ENCODE assay signal across 8 cellular contexts in the genomic region with DNA sequence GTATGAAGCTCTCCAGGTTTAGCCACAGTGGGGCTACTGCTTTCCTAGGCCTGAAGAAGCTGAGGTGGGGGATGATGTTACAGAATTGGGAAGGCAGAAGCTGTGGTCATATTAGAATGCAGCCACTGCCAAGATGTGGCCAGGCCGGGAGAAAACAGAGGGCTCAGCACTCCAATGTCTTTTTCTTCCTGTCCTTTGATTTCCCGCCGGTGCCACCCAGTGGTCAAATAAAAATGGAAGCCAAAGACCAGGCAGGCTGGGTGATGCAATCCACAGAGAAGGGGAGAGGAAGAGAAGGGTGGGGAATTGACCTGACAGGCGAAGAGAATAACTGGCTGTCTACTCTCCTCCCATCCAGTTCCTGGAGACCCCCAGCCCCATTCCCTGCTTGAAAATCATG.
DNase-seq lines count a peak whose midpoint lies in the region; ATAC-seq and TF ChIP-seq lines count a peak whose summit lies in the region.

No MANE protein-coding gene starts in this region.

- CTCF ChIA-PET in GM10248 (lab: Yijun Ruan, JAX) = interaction anchor here (1.1 to 1.8 kb wide), 3 partner anchors 10 to 46 kb away, joined by 3 to 7 read pairs (median 3); no protein-coding TSS in a partner anchor

- ATAC-seq in sciatic nerve (peak; percentile 15), HG02588 (IDR thresholded peaks at IDR 0.05; ENCODE audit: unreplicated experiment) (no peak)
- ATAC-seq in activated T-cell treated with anti-CD3 and anti-CD28 coated beads, Interleukin-2, amount 50 U/mL, for 4 hours = no peak

- TF ChIP-seq CTCF in 22Rv1 (IDR thresholded peaks at IDR 0.05) (peak; percentile 77), GM12864 (IDR thresholded peaks at IDR 0.05; ENCODE audit: low read depth, low read length, missing control alignments) (peak; percentile 21), endodermal cell (conservative IDR thresholded peaks at IDR 0.05) (peak; percentile 69), GM10248 (IDR thresholded peaks at IDR 0.05; ENCODE audit: control extremely low read depth, extremely low read depth, low read depth, missing control alignments) (no peak)

- no peak overlapping the region for H3K9ac ChIP-seq in endodermal cell (ENCODE audit: extremely low read depth, low read length, poor library complexity, severe bottlenecking)

- H3K9me3 Mint-ChIP-seq in endodermal cell = no peaks in the 10 kb centered on the region
- H3K9me3 Mint-ChIP-seq in activated T-cell treated with anti-CD3 and anti-CD28 coated beads, Interleukin-2, amount 50 U/mL, for 4 hours = no peaks in the 10 kb centered on the region

- WGBS in endodermal cell (ENCODE audit: insufficient coverage in 1 of 2, insufficient read length in 1 of 2), 2 experiments = 26 to 63% methylated on average over 1 to 4 of the region's 4 CpGs

- H3K4me3 ChIP-seq in GM12864 (ENCODE audit: low read depth, low read length) = no peak overlapping the region
- H3K4me3 ChIP-seq in endodermal cell (ENCODE audit: low read length) = no peak overlapping the region

- H3K27ac ChIP-seq in 22Rv1 (no peak overlapping the region), endodermal cell (ENCODE audit: low read depth, low read length) (no peak overlapping the region)

- no peak overlapping the region for H3K4me3 Mint-ChIP-seq in endodermal cell
- no peak overlapping the region for H3K4me3 Mint-ChIP-seq in activated T-cell treated with anti-CD3 and anti-CD28 coated beads, Interleukin-2, amount 50 U/mL, for 4 hours

- H3K36me3 Mint-ChIP-seq in endodermal cell (ENCODE audit: low read depth) = no peaks in the 10 kb centered on the region
- no peaks in the 10 kb centered on the region for H3K36me3 Mint-ChIP-seq in activated T-cell treated with anti-CD3 and anti-CD28 coated beads, Interleukin-2, amount 50 U/mL, for 4 hours (ENCODE audit: insufficient read depth)

- POLR2A ChIA-PET in GM10248 (lab: Yijun Ruan, JAX) = no interaction called here

- H3K27ac Mint-ChIP-seq in endodermal cell = peak overlapping the region; percentile 81

- H3K4me1 ChIP-seq in endodermal cell (ENCODE audit: control insufficient read depth, insufficient read depth, low read length) = no peaks in the 10 kb centered on the region

- no peaks in the 10 kb centered on the region for H3K27me3 ChIP-seq in endodermal cell (ENCODE audit: control insufficient read depth, insufficient read depth, low read length, poor library complexity, severe bottlenecking)

- no peaks in the 10 kb centered on the region for H3K9me3 ChIP-seq in endodermal cell (ENCODE audit: control insufficient read depth, low read length)

- no peak for DNase-seq in GM12864 (ENCODE audit: low read depth)
- DNase-seq in NCI-H1092 treated with DMSO at 0.1 percent for 48 hours (lab: John Stamatoyannopoulos, UW) = peak; percentile 63
- peak; percentile 91 for DNase-seq in endodermal cell
- DNase-seq in sciatic nerve (ENCODE audit: low spot score) = no peak
- no peak for DNase-seq in GM10248 (ENCODE audit: extremely low spot score)
- no peak for DNase-seq in activated T-cell treated with anti-CD3 and anti-CD28 coated beads, Interleukin-2, amount 50 U/mL, for 4 hours

- H3K36me3 ChIP-seq in endodermal cell (ENCODE audit: control insufficient read depth, insufficient read depth, low read length) = no peaks in the 10 kb centered on the region

- no peaks in the 10 kb centered on the region for H3K27me3 Mint-ChIP-seq in endodermal cell (ENCODE audit: insufficient read depth)
- H3K27me3 Mint-ChIP-seq in activated T-cell treated with anti-CD3 and anti-CD28 coated beads, Interleukin-2, amount 50 U/mL, for 4 hours (ENCODE audit: low read depth) = peaks cover 15% of the 10 kb centered on the region

- peaks cover 20% of the 10 kb centered on the region for H3K4me1 Mint-ChIP-seq in endodermal cell
- H3K4me1 Mint-ChIP-seq in activated T-cell treated with anti-CD3 and anti-CD28 coated beads, Interleukin-2, amount 50 U/mL, for 4 hours (ENCODE audit: low read depth) = no peaks in the 10 kb centered on the region

- intact Hi-C loops in sciatic nerve (cut with DNase I) = no loop called here

Comparison
In these comparisons a context has a peak if more than half of its experiments do, and no peak if none do; other contexts are left out.
1. DNase-seq: peak in NCI-H1092 treated with DMSO at 0.1 percent for 48 hours (single experiment) and endodermal cell (single experiment); none in GM12864 (single experiment), sciatic nerve (single experiment), GM10248 (single experiment) and activated T-cell treated with anti-CD3 and anti-CD28 coated beads, Interleukin-2, amount 50 U/mL, for 4 hours (single experiment).